ENCODE assay signal across 1 cellular context in the genomic region with DNA sequence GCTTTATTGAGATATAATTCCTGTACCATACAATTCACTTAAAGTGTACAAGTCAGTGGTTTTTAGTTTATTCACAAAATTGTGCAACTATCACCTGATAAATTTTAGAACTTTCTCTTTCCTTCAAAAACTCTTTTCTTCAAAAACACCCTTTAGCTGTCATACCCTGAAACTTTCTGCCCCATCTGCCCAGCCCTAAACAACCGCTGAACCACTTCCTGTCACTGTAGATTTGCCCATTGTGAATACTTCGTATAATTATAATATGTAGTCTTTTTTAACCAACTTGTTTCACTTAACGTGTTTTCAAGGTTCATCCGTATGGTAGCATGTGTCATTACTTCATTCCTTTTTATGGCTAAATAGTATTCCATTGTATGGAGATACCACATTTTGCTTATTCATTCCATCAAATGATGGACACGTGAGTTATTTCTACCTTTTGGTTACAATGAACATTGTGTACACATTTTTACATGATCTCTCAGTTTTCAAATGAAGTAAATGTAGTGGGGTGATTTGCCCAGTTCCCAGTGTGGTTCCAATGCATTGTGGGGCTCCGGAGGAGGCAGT.
TF ChIP-seq lines count a peak whose summit lies in the region.

No MANE protein-coding gene starts in this region.

TF ChIP-seq in WTC11, 78 proteins besides CTCF, POLR2A, EP300 and RAD21 (continued from another document):
- TF ChIP-seq, protein P1, sequence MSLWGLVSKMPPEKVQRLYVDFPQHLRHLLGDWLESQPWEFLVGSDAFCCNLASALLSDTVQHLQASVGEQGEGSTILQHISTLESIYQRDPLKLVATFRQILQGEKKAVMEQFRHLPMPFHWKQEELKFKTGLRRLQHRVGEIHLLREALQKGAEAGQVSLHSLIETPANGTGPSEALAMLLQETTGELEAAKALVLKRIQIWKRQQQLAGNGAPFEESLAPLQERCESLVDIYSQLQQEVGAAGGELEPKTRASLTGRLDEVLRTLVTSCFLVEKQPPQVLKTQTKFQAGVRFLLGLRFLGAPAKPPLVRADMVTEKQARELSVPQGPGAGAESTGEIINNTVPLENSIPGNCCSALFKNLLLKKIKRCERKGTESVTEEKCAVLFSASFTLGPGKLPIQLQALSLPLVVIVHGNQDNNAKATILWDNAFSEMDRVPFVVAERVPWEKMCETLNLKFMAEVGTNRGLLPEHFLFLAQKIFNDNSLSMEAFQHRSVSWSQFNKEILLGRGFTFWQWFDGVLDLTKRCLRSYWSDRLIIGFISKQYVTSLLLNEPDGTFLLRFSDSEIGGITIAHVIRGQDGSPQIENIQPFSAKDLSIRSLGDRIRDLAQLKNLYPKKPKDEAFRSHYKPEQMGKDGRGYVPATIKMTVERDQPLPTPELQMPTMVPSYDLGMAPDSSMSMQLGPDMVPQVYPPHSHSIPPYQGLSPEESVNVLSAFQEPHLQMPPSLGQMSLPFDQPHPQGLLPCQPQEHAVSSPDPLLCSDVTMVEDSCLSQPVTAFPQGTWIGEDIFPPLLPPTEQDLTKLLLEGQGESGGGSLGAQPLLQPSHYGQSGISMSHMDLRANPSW (CRISPR knock-in tag; conservative IDR thresholded peaks at IDR 0.05; ENCODE audit: low read depth): no peak
- TF ChIP-seq E2F4 (CRISPR knock-in tag; IDR thresholded peaks at IDR 0.05; ENCODE audit: borderline replicate concordance, low read depth): no peak
- TF ChIP-seq GRHL2 (CRISPR knock-in tag; IDR thresholded peaks at IDR 0.05; ENCODE audit: insufficient replicate concordance, severe bottlenecking): no peak
- TF ChIP-seq JAZF1 (CRISPR knock-in tag; IDR thresholded peaks at IDR 0.05): no peak
- TF ChIP-seq, protein P2, sequence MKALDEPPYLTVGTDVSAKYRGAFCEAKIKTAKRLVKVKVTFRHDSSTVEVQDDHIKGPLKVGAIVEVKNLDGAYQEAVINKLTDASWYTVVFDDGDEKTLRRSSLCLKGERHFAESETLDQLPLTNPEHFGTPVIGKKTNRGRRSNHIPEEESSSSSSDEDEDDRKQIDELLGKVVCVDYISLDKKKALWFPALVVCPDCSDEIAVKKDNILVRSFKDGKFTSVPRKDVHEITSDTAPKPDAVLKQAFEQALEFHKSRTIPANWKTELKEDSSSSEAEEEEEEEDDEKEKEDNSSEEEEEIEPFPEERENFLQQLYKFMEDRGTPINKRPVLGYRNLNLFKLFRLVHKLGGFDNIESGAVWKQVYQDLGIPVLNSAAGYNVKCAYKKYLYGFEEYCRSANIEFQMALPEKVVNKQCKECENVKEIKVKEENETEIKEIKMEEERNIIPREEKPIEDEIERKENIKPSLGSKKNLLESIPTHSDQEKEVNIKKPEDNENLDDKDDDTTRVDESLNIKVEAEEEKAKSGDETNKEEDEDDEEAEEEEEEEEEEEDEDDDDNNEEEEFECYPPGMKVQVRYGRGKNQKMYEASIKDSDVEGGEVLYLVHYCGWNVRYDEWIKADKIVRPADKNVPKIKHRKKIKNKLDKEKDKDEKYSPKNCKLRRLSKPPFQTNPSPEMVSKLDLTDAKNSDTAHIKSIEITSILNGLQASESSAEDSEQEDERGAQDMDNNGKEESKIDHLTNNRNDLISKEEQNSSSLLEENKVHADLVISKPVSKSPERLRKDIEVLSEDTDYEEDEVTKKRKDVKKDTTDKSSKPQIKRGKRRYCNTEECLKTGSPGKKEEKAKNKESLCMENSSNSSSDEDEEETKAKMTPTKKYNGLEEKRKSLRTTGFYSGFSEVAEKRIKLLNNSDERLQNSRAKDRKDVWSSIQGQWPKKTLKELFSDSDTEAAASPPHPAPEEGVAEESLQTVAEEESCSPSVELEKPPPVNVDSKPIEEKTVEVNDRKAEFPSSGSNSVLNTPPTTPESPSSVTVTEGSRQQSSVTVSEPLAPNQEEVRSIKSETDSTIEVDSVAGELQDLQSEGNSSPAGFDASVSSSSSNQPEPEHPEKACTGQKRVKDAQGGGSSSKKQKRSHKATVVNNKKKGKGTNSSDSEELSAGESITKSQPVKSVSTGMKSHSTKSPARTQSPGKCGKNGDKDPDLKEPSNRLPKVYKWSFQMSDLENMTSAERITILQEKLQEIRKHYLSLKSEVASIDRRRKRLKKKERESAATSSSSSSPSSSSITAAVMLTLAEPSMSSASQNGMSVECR (CRISPR knock-in tag; IDR thresholded peaks at IDR 0.05; ENCODE audit: borderline replicate concordance): no peak
- TF ChIP-seq HMGXB4 (CRISPR knock-in tag; IDR thresholded peaks at IDR 0.05): no peak
- no peak for TF ChIP-seq SMAD4 (CRISPR knock-in tag; IDR thresholded peaks at IDR 0.05)
- TF ChIP-seq AFF4 (CRISPR knock-in tag; IDR thresholded peaks at IDR 0.05; ENCODE audit: borderline replicate concordance): no peak
- TF ChIP-seq CREM (CRISPR knock-in tag; IDR thresholded peaks at IDR 0.05): no peak
